1 cellular context compared by ENCODE assay signal in the genomic region with DNA sequence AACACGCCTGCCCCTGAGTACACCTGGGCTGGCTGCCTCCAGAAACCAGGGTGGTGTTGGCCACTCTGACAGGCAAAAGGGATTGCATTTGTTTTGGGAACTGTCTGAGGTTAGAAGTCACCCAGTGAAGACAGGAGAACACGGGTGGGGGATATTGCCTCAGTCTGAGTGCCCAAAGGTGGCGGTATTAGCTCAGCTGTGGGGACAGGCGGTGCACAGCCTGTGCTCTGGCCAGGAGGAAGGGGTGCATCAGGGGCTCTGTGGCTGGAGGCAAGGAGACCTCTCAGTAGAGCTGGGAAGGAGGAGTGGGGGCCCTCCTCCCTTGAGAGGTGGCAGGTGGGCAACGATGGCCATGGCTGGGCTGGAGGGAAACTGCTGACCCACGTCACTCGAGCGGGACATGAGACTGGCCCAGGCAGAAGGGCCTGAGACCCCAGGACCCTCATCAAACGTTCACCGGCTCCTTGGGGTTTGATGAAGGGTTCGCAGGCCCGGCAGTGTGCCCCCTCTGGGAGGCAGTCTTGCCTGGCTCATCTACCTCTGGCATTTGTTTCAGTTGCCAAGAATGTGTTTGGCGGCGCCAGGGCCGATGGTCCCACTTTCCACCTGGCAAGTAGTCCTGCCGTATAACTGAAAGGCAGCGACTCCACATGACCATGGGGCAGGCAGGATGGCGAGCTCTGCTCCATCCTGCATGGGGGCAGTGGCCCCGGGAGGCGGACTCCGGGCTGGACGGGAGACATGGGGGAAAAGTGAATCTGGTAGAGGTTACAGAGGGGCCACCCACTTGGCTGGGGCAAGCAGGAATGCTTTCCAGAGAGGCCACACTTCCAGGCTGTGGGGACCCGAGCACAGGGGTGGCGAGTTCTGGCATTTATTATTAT.
TF ChIP-seq lines count a peak whose summit lies in the region.

No MANE protein-coding gene starts in this region.

TF ChIP-seq in IMR-90, 13 proteins besides CTCF, POLR2A, EP300 and RAD21:
- TF ChIP-seq CHD1 (IDR thresholded peaks at IDR 0.05; ENCODE audit: low read depth, low read length) (no peak), SMC3 (IDR thresholded peaks at IDR 0.05; ENCODE audit: low read depth, low read length) (no peak), NFE2L2 (IDR thresholded peaks at IDR 0.05; ENCODE audit: low read depth, low read length) (no peak), RFX5 (IDR thresholded peaks at IDR 0.05; ENCODE audit: low read depth, low read length) (no peak), MXI1 (IDR thresholded peaks at IDR 0.05; ENCODE audit: borderline replicate concordance, low read depth, low read length) (no peak), MAZ (IDR thresholded peaks at IDR 0.05; ENCODE audit: borderline replicate concordance, low read depth, low read length) (no peak), MAFK (IDR thresholded peaks at IDR 0.05; ENCODE audit: low read depth, low read length) (no peak), RCOR1 (IDR thresholded peaks at IDR 0.05; ENCODE audit: insufficient replicate concordance, low read length) (no peak), FOS (IDR thresholded peaks at IDR 0.05; ENCODE audit: low read depth, low read length) (no peak), CEBPB (IDR thresholded peaks at IDR 0.05; ENCODE audit: low read depth, low read length) (no peak), BHLHE40 (IDR thresholded peaks at IDR 0.05; ENCODE audit: low read depth, low read length) (no peak)
- TF ChIP-seq, protein P1, sequence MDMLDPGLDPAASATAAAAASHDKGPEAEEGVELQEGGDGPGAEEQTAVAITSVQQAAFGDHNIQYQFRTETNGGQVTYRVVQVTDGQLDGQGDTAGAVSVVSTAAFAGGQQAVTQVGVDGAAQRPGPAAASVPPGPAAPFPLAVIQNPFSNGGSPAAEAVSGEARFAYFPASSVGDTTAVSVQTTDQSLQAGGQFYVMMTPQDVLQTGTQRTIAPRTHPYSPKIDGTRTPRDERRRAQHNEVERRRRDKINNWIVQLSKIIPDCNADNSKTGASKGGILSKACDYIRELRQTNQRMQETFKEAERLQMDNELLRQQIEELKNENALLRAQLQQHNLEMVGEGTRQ (IDR thresholded peaks at IDR 0.05; ENCODE audit: low read depth, low read length): no peak
- TF ChIP-seq, protein P2, sequence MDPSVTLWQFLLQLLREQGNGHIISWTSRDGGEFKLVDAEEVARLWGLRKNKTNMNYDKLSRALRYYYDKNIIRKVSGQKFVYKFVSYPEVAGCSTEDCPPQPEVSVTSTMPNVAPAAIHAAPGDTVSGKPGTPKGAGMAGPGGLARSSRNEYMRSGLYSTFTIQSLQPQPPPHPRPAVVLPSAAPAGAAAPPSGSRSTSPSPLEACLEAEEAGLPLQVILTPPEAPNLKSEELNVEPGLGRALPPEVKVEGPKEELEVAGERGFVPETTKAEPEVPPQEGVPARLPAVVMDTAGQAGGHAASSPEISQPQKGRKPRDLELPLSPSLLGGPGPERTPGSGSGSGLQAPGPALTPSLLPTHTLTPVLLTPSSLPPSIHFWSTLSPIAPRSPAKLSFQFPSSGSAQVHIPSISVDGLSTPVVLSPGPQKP (IDR thresholded peaks at IDR 0.05; ENCODE audit: borderline replicate concordance, low read depth, low read length): no peak
TF ChIP-seq in IMR-90: peak in this region for 0.
